1 cellular context compared by ENCODE assay signal in genomic region chr7:105388373-105389089, GRCh38.
TF ChIP-seq lines count a peak whose summit lies in the region.

Gene SRPK2 (minus strand): TSS chr7:105388921.

TF ChIP-seq in neural cell, 6 proteins besides CTCF, POLR2A, EP300 and RAD21 (continued from another document):
- no peak for TF ChIP-seq REST (IDR thresholded peaks at IDR 0.05; ENCODE audit: borderline replicate concordance)
